ENCODE assay signal across 6 cellular contexts in the genomic region with DNA sequence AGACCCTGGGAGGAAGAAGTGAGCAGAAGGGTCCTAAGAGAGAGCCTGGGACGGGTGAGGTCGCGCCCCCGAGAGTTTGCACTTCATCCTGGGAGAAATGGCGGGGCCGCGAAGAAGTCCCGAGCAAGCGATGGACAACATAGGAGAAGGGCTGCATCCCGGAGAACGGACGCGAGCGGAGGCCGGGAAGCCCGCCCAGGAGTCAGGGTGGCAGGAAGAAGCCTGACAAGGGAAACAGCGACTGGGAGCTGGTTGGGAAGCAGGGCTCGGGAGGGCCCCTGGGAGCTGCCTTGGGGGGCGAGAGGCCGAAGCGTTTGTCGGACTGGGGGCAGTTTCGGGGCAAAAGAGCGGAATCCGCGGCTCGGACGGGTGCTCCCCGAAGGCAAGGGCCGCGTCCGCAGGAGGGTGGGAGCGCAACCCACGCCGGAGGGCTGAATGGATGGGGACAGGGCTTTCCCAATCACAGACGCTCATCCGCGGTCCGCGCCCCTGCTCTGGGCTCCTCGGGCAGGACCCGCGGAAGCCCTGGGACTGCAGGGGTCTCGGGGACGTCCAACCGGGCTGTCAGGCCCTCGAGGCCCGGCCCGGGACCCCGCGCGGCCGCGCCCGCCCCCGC. TPM values are rescaled to one million over a fixed set of nuclear protein-coding genes. Genes with fewer than 3 reads are reported as not detected.
DNase-seq lines count a peak whose midpoint lies in the region; ATAC-seq lines count a peak whose summit lies in the region.

No MANE protein-coding gene starts in this region.

- no peak overlapping the region for H4K8ac ChIP-seq in mesendoderm (ENCODE audit: low read depth, low read length)

- peaks cover 24 to 25% of the 10 kb centered on the region in 2 donors for H3K36me3 Mint-ChIP-seq in activated naive CD4-positive, alpha-beta T cell treated with anti-CD3 and anti-CD28 coated beads, Interleukin-2, amount 50 U/mL, for 72 hours

- no peaks in the 10 kb centered on the region for H3K9me3 Mint-ChIP-seq in activated naive CD4-positive, alpha-beta T cell treated with anti-CD3 and anti-CD28 coated beads, Interleukin-2, amount 50 U/mL, for 72 hours

- WGBS in mesendoderm (ENCODE audit: extremely low coverage, insufficient coverage, low lambda C conversion rate) = no CpG with 5 or more reads among the region's 56 CpGs

- H3K56ac ChIP-seq in mesendoderm (ENCODE audit: low read length) = peak overlapping the region; percentile 92

- peak in 1 of 2 donors; percentile 14 for ATAC-seq in activated naive CD4-positive, alpha-beta T cell treated with anti-CD3 and anti-CD28 coated beads, Interleukin-2, amount 50 U/mL, for 72 hours

- no peaks in the 10 kb centered on the region for H3K27me3 ChIP-seq in mesendoderm (ENCODE audit: insufficient read depth, low read length, poor library complexity)

- peak overlapping the region; percentile 85 to 99 for H3K27ac Mint-ChIP-seq in activated naive CD4-positive, alpha-beta T cell treated with anti-CD3 and anti-CD28 coated beads, Interleukin-2, amount 50 U/mL, for 72 hours

- H3K9ac ChIP-seq in mesendoderm (ENCODE audit: low read length) = peak overlapping the region; percentile 89

- no peak overlapping the region for H3K4ac ChIP-seq in mesendoderm (ENCODE audit: low read depth, low read length)

- H3K79me2 ChIP-seq in mesendoderm (ENCODE audit: control insufficient read depth, insufficient read depth, low read length) = peaks cover 28% of the 10 kb centered on the region

- H3K27ac ChIP-seq in mesendoderm (ENCODE audit: low read depth, low read length) = no peak overlapping the region

- no peak overlapping the region for H2BK15ac ChIP-seq in mesendoderm (replicated peaks; ENCODE audit: low read depth)

- peak overlapping the region; percentile 93 for H3K4me2 ChIP-seq in mesendoderm (ENCODE audit: low read length)

- H2BK120ac ChIP-seq in mesendoderm (ENCODE audit: low read depth, low read length) = no peak overlapping the region

- intact Hi-C loops in posterior cingulate gyrus (cut with DNase I) = loop anchor here (2.0 kb wide), 1 partner anchor 20 kb away; a partner anchor contains a TSS

- H3K4me3 ChIP-seq in mesendoderm (ENCODE audit: low read length) = peak overlapping the region; percentile 90

- peaks cover 23% of the 10 kb centered on the region for H3K79me1 ChIP-seq in mesendoderm (ENCODE audit: low read length)

- H3K4me1 ChIP-seq in mesendoderm (ENCODE audit: control insufficient read depth, low read depth, low read length) = peaks cover 10% of the 10 kb centered on the region

- H4K5ac ChIP-seq in mesendoderm (ENCODE audit: low read length) = no peak overlapping the region

- H3K36me3 ChIP-seq in mesendoderm (ENCODE audit: control insufficient read depth, insufficient read depth, low read length) = no peaks in the 10 kb centered on the region

- peak; percentile 48 for DNase-seq in activated T-cell treated with anti-CD3 and anti-CD28 coated beads, Interleukin-2, amount 50 U/mL, for 1 hour
- DNase-seq in activated T-cell treated with anti-CD3 and anti-CD28 coated beads for 4 hours (no peak), mesendoderm (no peak), NCI-H226 (no peak), posterior cingulate gyrus (no peak)
- DNase-seq in activated naive CD4-positive, alpha-beta T cell treated with anti-CD3 and anti-CD28 coated beads, Interleukin-2, amount 50 U/mL, for 72 hours (ENCODE audit: low spot score in 2 of 2) = no peak

- no peak overlapping the region for H3K23ac ChIP-seq in mesendoderm (ENCODE audit: low read length)

- H2AK5ac ChIP-seq in mesendoderm (ENCODE audit: low read length) = no peak overlapping the region

- no peak overlapping the region for H2BK5ac ChIP-seq in mesendoderm (ENCODE audit: low read length)

- H3K18ac ChIP-seq in mesendoderm (ENCODE audit: low read length) = peak overlapping the region; percentile 43

RNA-seq across cellular contexts. Expression of a gene that starts 0.5 kb away (rescaled TPM):
- total RNA-seq in activated naive CD4-positive, alpha-beta T cell treated with anti-CD3 and anti-CD28 coated beads, Interleukin-2, amount 50 U/mL, for 72 hours = 100 to 1,000 TPM; 109 to 110 TPM
- polyA plus RNA-seq in mesendoderm (2013, experiment 1 of 2) = 33.9 TPM
- 34.1 TPM for polyA plus RNA-seq in mesendoderm (2013, experiment 2 of 2)

RNA-seq across cellular contexts. Expression of a gene that starts 20.4 kb away (rescaled TPM):
- 1 to 10 TPM; 8.5 to 10.0 TPM for total RNA-seq in activated naive CD4-positive, alpha-beta T cell treated with anti-CD3 and anti-CD28 coated beads, Interleukin-2, amount 50 U/mL, for 72 hours
- polyA plus RNA-seq in mesendoderm (2013, experiment 1 of 2) = 6.6 TPM
- 6.4 TPM for polyA plus RNA-seq in mesendoderm (2013, experiment 2 of 2)

RNA-seq across cellular contexts. Expression of a gene that starts 20.4 kb away (rescaled TPM):
- total RNA-seq in activated naive CD4-positive, alpha-beta T cell treated with anti-CD3 and anti-CD28 coated beads, Interleukin-2, amount 50 U/mL, for 72 hours = 10 to 100 TPM; 22.4 to 28.2 TPM
- 31.5 TPM for polyA plus RNA-seq in mesendoderm (2013, experiment 1 of 2)
- 30.6 TPM for polyA plus RNA-seq in mesendoderm (2013, experiment 2 of 2)

RNA-seq across cellular contexts. Expression of a gene that starts 21.4 kb away (rescaled TPM):
- total RNA-seq in activated naive CD4-positive, alpha-beta T cell treated with anti-CD3 and anti-CD28 coated beads, Interleukin-2, amount 50 U/mL, for 72 hours = 10 to 100 TPM; 20.5 to 22.6 TPM
- 32.7 TPM for polyA plus RNA-seq in mesendoderm (2013, experiment 1 of 2)
- polyA plus RNA-seq in mesendoderm (2013, experiment 2 of 2) = 33.5 TPM

RNA-seq across cellular contexts. Expression of a gene that starts 36.5 kb away (rescaled TPM):
- total RNA-seq in activated naive CD4-positive, alpha-beta T cell treated with anti-CD3 and anti-CD28 coated beads, Interleukin-2, amount 50 U/mL, for 72 hours = 10 to 100 TPM; 35.5 to 44.5 TPM
- polyA plus RNA-seq in mesendoderm (2013, experiment 1 of 2) = 28.3 TPM
- polyA plus RNA-seq in mesendoderm (2013, experiment 2 of 2) = 27.2 TPM
